Comparison of ENCODE assay signal across 27 cellular contexts in the genomic region with DNA sequence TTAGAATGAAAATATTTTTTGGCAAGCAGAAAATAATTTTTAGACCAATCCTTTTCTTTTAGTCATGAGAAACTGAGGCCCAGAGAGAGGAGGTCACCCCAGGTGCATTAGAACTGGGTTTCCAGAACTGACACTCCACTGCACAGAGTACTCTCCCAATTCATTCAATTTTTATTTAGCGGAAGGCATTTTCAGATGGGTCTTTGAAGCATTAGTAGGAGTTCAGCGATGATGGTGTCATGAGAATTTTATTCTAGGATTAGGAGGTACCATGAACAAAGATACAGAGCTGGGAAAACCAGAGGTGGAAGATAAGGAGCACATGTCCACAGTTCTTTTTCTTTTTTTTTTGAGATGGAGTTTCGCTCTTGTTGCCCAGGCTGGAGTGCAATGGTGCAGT. TPM values are rescaled to one million over a fixed set of nuclear protein-coding genes. Genes with fewer than 3 reads are reported as not detected.
"Had no signal": no experiment of that assay in that cellular context is flagged by ENCODE, and none has a peak within 500 bp of the region (broad histone marks: within the 10 kb centered on the region; RNA-seq: fewer than 3 reads in every experiment).

No MANE protein-coding gene starts in this region.

- FAIRE-seq: colon, endometrium, frontal cortex, kidney, small intestine had no signal

- H3K9me3 ChIP-seq: psoas muscle, thoracic aorta, upper lobe of right lung had no signal

- H3K4me3 ChIP-seq: psoas muscle, thoracic aorta had no signal

- DNase-seq: activated CD4-positive, alpha-beta T cell treated with anti-CD3 and anti-CD28 coated beads for 48 hours; activated CD4-positive, CD25-positive, alpha-beta regulatory T cell; activated CD8-positive, alpha-beta T cell treated with anti-CD3 and anti-CD28 coated beads, Interleukin-2, amount 10 ng/mL, durations not matched to agents 7 days and 5 days; activated naive CD4-positive, alpha-beta T cell treated with anti-CD3 and anti-CD28 coated beads, Interleukin-2, amount 10 ng/mL, durations not matched to agents 7 days and 5 days; activated naive CD8-positive, alpha-beta T cell treated with anti-CD3 and anti-CD28 coated beads, Interleukin-2, amount 50 U/mL, for 24 hours; activated T-cell treated with anti-CD3 and anti-CD28 coated beads, Interleukin-2, amount 50 U/mL, for 24 hours; brain microvascular endothelial cell; central memory CD4-positive, alpha-beta T cell; kidney; midbrain; psoas muscle; right cardiac atrium; stimulated activated CD4-positive, alpha-beta T cell treated with anti-CD3 and anti-CD28 coated beads, Interleukin-4, amount 100 ng/mL, for 4 hours; stimulated activated naive B cell treated with anti-CD40 and anti-IgM and Interleukin-4, amounts not matched to agents 10 μg/mL and 1 μg/mL and 100 μg/mL, for 72 hours; T-helper 1 cell; T-helper 9 cell; upper lobe of right lung had no signal

- H3K9me3 Mint-ChIP-seq: activated naive CD4-positive, alpha-beta T cell treated with anti-CD3 and anti-CD28 coated beads, Interleukin-2, amount 10 ng/mL, durations not matched to agents 7 days and 5 days; activated naive CD8-positive, alpha-beta T cell treated with anti-CD3 and anti-CD28 coated beads, Interleukin-2, amount 50 U/mL, for 24 hours; activated T-cell treated with anti-CD3 and anti-CD28 coated beads, Interleukin-2, amount 50 U/mL, for 24 hours; activated T-helper 2 cell treated with anti-CD3 and anti-CD28 coated beads, Interferon-gamma antibody, Interleukin-2, Interleukin-4, amounts not matched to agents 10 μg/mL and 5 μg/mL and 100 μg/mL, durations not matched to agents 14 hours and 24 hours and 36 hours; stimulated activated naive B cell treated with anti-CD40 and anti-IgM and Interleukin-4, amounts not matched to agents 10 μg/mL and 1 μg/mL and 100 μg/mL, for 72 hours had no signal

- H3K4me3 Mint-ChIP-seq: activated CD8-positive, alpha-beta T cell treated with anti-CD3 and anti-CD28 coated beads, Interleukin-2, amount 10 ng/mL, durations not matched to agents 7 days and 5 days; activated naive CD4-positive, alpha-beta T cell treated with anti-CD3 and anti-CD28 coated beads, Interleukin-2, amount 10 ng/mL, durations not matched to agents 7 days and 5 days; activated naive CD8-positive, alpha-beta T cell treated with anti-CD3 and anti-CD28 coated beads, Interleukin-2, amount 50 U/mL, for 24 hours; activated T-cell treated with anti-CD3 and anti-CD28 coated beads, Interleukin-2, amount 50 U/mL, for 24 hours; stimulated activated naive B cell treated with anti-CD40 and anti-IgM and Interleukin-4, amounts not matched to agents 10 μg/mL and 1 μg/mL and 100 μg/mL, for 72 hours had no signal

- H3K4me1 ChIP-seq: upper lobe of right lung had no signal

- H3K27ac Mint-ChIP-seq: activated CD8-positive, alpha-beta T cell treated with anti-CD3 and anti-CD28 coated beads, Interleukin-2, amount 10 ng/mL, durations not matched to agents 7 days and 5 days; activated naive CD4-positive, alpha-beta T cell treated with anti-CD3 and anti-CD28 coated beads, Interleukin-2, amount 10 ng/mL, durations not matched to agents 7 days and 5 days; activated T-cell treated with anti-CD3 and anti-CD28 coated beads, Interleukin-2, amount 50 U/mL, for 24 hours; activated T-helper 2 cell treated with anti-CD3 and anti-CD28 coated beads, Interferon-gamma antibody, Interleukin-2, Interleukin-4, amounts not matched to agents 10 μg/mL and 5 μg/mL and 100 μg/mL, durations not matched to agents 14 hours and 24 hours and 36 hours; stimulated activated naive B cell treated with anti-CD40 and anti-IgM and Interleukin-4, amounts not matched to agents 10 μg/mL and 1 μg/mL and 100 μg/mL, for 72 hours had no signal

- H3K36me3 ChIP-seq: brain microvascular endothelial cell, thoracic aorta, upper lobe of right lung had no signal

- H3K36me3 Mint-ChIP-seq: activated naive CD4-positive, alpha-beta T cell treated with anti-CD3 and anti-CD28 coated beads, Interleukin-2, amount 10 ng/mL, durations not matched to agents 7 days and 5 days; stimulated activated naive B cell treated with anti-CD40 and anti-IgM and Interleukin-4, amounts not matched to agents 10 μg/mL and 1 μg/mL and 100 μg/mL, for 72 hours had no signal

- H3K27ac ChIP-seq: brain microvascular endothelial cell, psoas muscle, thoracic aorta, upper lobe of right lung had no signal

RNA-seq across cellular contexts. Expression of a gene that starts 2.3 kb away (rescaled TPM):
- total RNA-seq: activated CD8-positive, alpha-beta T cell treated with anti-CD3 and anti-CD28 coated beads, Interleukin-2, amount 10 ng/mL, durations not matched to agents 7 days and 5 days; lung microvascular endothelial cell; psoas muscle; right cardiac atrium had no signal

RNA-seq across cellular contexts. Expression of a gene that starts 42.9 kb away (rescaled TPM):
- total RNA-seq: activated T-helper 2 cell treated with anti-CD3 and anti-CD28 coated beads, Interferon-gamma antibody, Interleukin-2, Interleukin-4, amounts not matched to agents 10 μg/mL and 5 μg/mL and 100 μg/mL, durations not matched to agents 14 hours and 24 hours and 36 hours; aorta; frontal cortex; left lobe of liver; lung microvascular endothelial cell; omental fat pad; psoas muscle; right cardiac atrium; thoracic aorta; upper lobe of right lung had no signal
